Comparison of ENCODE assay signal across 12 cellular contexts in the genomic region with DNA sequence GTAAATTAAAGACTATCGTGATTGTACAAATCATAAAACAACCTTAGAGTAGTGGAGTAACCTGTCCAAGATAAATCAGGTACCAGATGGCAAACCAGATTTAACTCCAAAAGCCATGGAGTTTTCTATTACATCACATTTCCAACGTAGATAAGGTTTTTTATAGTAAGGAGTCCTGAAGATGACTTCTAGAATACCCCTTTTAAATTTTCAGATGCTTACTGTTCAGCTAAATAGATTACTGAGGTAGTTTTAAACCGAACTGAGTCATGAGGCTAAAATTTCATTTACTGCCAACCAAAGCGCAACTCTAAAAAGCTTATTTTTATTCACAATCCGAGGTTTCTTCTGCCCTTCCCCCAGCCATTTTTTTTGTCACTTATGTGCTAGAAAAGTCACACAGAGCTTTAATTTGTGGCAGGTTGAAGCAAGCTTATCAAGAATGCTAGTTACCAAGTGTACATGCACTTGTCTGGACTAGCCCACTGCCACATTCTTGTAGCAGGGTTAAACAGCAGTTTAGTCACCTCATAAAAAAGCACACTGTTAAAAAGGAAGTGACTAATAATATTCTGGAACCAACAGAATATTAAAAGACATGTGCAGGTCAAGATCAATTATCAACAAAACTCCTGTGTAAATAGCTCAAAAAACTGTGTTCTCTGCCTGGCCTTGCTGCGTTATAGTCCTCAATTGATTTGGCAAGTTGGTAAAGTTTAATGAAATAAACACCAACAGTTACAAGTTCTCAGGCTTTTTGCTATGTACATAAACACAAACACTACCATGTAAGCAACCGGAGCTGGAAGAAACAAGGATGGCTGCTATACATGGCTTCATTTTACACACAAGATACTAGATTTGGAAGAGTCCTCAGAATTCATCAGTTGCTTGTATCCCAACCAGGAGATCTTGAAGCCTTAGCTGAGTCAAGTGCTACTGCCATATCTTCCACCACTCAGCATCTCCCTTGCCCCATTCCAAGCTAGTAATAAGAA.
A peak's percentile ranks its signal among the peaks of the same experiment; 100 is the strongest.
DNase-seq lines count a peak whose midpoint lies in the region; ATAC-seq and TF ChIP-seq lines count a peak whose summit lies in the region.
"Had no signal": no experiment of that assay in that cellular context is flagged by ENCODE, and none has a peak within 500 bp of the region (broad histone marks: within the 10 kb centered on the region; RNA-seq: fewer than 3 reads in every experiment).

No MANE protein-coding gene starts in this region.

- H2AFZ ChIP-seq in OCI-LY7 (ENCODE audit: low read length): no peak overlapping the region

- no peak for ATAC-seq in mucosa of descending colon
- ATAC-seq in GM19452 (IDR thresholded peaks at IDR 0.05; ENCODE audit: unreplicated experiment): no peak
- ATAC-seq: HepG2, left cardiac atrium had no signal

- no peaks in the 10 kb centered on the region for H4K20me1 ChIP-seq in OCI-LY7 (ENCODE audit: insufficient read depth, low read length)

- H3K4me1 Mint-ChIP-seq in activated naive CD4-positive, alpha-beta T cell treated with anti-CD3 and anti-CD28 coated beads for 36 hours (ENCODE audit: low read depth): no peaks in the 10 kb centered on the region
- H3K4me1 Mint-ChIP-seq: B cell had no signal

- 37 to 52% methylated on average over 7 of the region's 7 CpGs for WGBS in esophagus squamous epithelium, 2 donors
- 75 to 79% methylated on average over 7 of the region's 7 CpGs for WGBS in tibial nerve, 2 donors

- no peaks in the 10 kb centered on the region for H3K9me3 ChIP-seq in esophagus squamous epithelium
- H3K9me3 ChIP-seq in OCI-LY7 (ENCODE audit: low read length): no peaks in the 10 kb centered on the region
- no peaks in the 10 kb centered on the region for H3K9me3 ChIP-seq in mucosa of descending colon
- H3K9me3 ChIP-seq in tibial nerve: no peaks in the 10 kb centered on the region

- BruUV-seq in OCI-LY7 (replicated peaks; lab: Mats Ljungman, UMichigan): no TSS peak

- TF ChIP-seq POLR2A in esophagus squamous epithelium (IDR thresholded peaks at IDR 0.05): no peak
- TF ChIP-seq POLR2A in tibial nerve (IDR thresholded peaks at IDR 0.05): no peak

- no peaks in the 10 kb centered on the region for H3K27me3 ChIP-seq in esophagus squamous epithelium
- H3K27me3 ChIP-seq in tibial nerve: no peaks in the 10 kb centered on the region

- peak overlapping the region; percentile 22 for H3K27ac Mint-ChIP-seq in activated naive CD4-positive, alpha-beta T cell treated with anti-CD3 and anti-CD28 coated beads for 36 hours
- H3K27ac Mint-ChIP-seq: activated naive CD8-positive, alpha-beta T cell treated with anti-CD3 and anti-CD28 coated beads, Interleukin-2, amount 10 ng/mL, durations not matched to agents 7 days and 5 days; B cell had no signal

- CTCF ChIA-PET in activated naive CD4-positive, alpha-beta T cell treated with anti-CD3 and anti-CD28 coated beads for 36 hours (lab: Charles Lee): interaction anchor here (0.9 to 1.0 kb wide), 2 partner anchors 18 to 589 kb away, joined by 4 read pairs; no protein-coding TSS in a partner anchor
- CTCF ChIA-PET in OCI-LY7 (lab: Charles Lee; ENCODE audit: unreplicated experiment): no interaction called here

- H3K4me3 Mint-ChIP-seq in activated naive CD4-positive, alpha-beta T cell treated with anti-CD3 and anti-CD28 coated beads for 36 hours: no peak overlapping the region
- H3K4me3 Mint-ChIP-seq: activated naive CD8-positive, alpha-beta T cell treated with anti-CD3 and anti-CD28 coated beads, Interleukin-2, amount 10 ng/mL, durations not matched to agents 7 days and 5 days; B cell had no signal

- no peaks in the 10 kb centered on the region for H3K9me3 Mint-ChIP-seq in activated naive CD4-positive, alpha-beta T cell treated with anti-CD3 and anti-CD28 coated beads for 36 hours
- H3K9me3 Mint-ChIP-seq: activated naive CD8-positive, alpha-beta T cell treated with anti-CD3 and anti-CD28 coated beads, Interleukin-2, amount 10 ng/mL, durations not matched to agents 7 days and 5 days had no signal

- TF ChIP-seq EP300 in tibial nerve (IDR thresholded peaks at IDR 0.05): no peak

- H3K4me1 ChIP-seq in esophagus squamous epithelium (peaks cover 0 to 40% (median 4%) of the 10 kb centered on the region in 3 donors), OCI-LY7 (ENCODE audit: insufficient read depth, low read length, poor library complexity, severe bottlenecking) (no peaks in the 10 kb centered on the region), mucosa of descending colon (ENCODE audit: low read depth) (no peaks in the 10 kb centered on the region), tibial nerve (no peaks in the 10 kb centered on the region)

- no peaks in the 10 kb centered on the region for H3K27me3 Mint-ChIP-seq in activated naive CD4-positive, alpha-beta T cell treated with anti-CD3 and anti-CD28 coated beads for 36 hours (ENCODE audit: low read depth)
- H3K27me3 Mint-ChIP-seq: activated naive CD8-positive, alpha-beta T cell treated with anti-CD3 and anti-CD28 coated beads, Interleukin-2, amount 10 ng/mL, durations not matched to agents 7 days and 5 days; B cell had no signal

- POLR2A ChIA-PET in OCI-LY7 (lab: Charles Lee): no interaction called here

- peak overlapping the region in 1 of 4 donors; percentile 8 for H3K4me3 ChIP-seq in esophagus squamous epithelium
- H3K4me3 ChIP-seq in OCI-LY7 (ENCODE audit: low read depth, low read length, poor library complexity, severe bottlenecking): no peak overlapping the region
- no peak overlapping the region for H3K4me3 ChIP-seq in mucosa of descending colon
- no peak overlapping the region for H3K4me3 ChIP-seq in tibial nerve

- H3K4me2 ChIP-seq in OCI-LY7 (ENCODE audit: low read length): no peak overlapping the region

- TF ChIP-seq CTCF in esophagus squamous epithelium (IDR thresholded peaks at IDR 0.05) (no peak), OCI-LY7 (conservative IDR thresholded peaks at IDR 0.05; ENCODE audit: low read length) (no peak), mucosa of descending colon (IDR thresholded peaks at IDR 0.05) (no peak), tibial nerve (IDR thresholded peaks at IDR 0.05) (no peak)

- intact Hi-C loops in activated naive CD4-positive, alpha-beta T cell treated with anti-CD3 and anti-CD28 coated beads for 36 hours (cut with micrococcal nuclease): loop anchor here (5.0 kb wide), 1 partner anchor 176 kb away; no protein-coding TSS in a partner anchor
- intact Hi-C loops in esophagus squamous epithelium (cut with DNase I): no loop called here
- intact Hi-C loops in OCI-LY7 (cut with micrococcal nuclease; ENCODE audit: unreplicated experiment): no loop called here
- intact Hi-C loops in mucosa of descending colon (cut with DNase I, micrococcal nuclease): no loop called here

- H3K36me3 Mint-ChIP-seq in activated naive CD4-positive, alpha-beta T cell treated with anti-CD3 and anti-CD28 coated beads for 36 hours (ENCODE audit: low read depth): peaks cover 2% of the 10 kb centered on the region

- DNase-seq in activated naive CD4-positive, alpha-beta T cell treated with anti-CD3 and anti-CD28 coated beads for 36 hours: no peak
- DNase-seq in activated naive CD4-positive, alpha-beta T cell (lab: John Stamatoyannopoulos, UW): no peak
- peak; percentile 29 for DNase-seq in NCI-H2196 treated with DMSO at 0.1 percent for 48 hours (lab: John Stamatoyannopoulos, UW; ENCODE audit: unreplicated experiment)
- no peak for DNase-seq in esophagus squamous epithelium (lab: John Stamatoyannopoulos, UW)
- no peak for DNase-seq in OCI-LY7 (ENCODE audit: low spot score)
- DNase-seq in mucosa of descending colon: no peak
- no peak for DNase-seq in tibial nerve (ENCODE audit: low spot score in 2 of 2)
- DNase-seq: activated naive CD8-positive, alpha-beta T cell treated with anti-CD3 and anti-CD28 coated beads, Interleukin-2, amount 10 ng/mL, durations not matched to agents 7 days and 5 days; left cardiac atrium had no signal

- H3K79me2 ChIP-seq in OCI-LY7 (ENCODE audit: insufficient read depth, low read depth, low read length): no peaks in the 10 kb centered on the region

- H3K27ac ChIP-seq in esophagus squamous epithelium: peak overlapping the region; percentile 19 to 81 (median 77)
- H3K27ac ChIP-seq in OCI-LY7 (ENCODE audit: low read depth, low read length, poor library complexity, severe bottlenecking): no peak overlapping the region
- H3K27ac ChIP-seq in tibial nerve: no peak overlapping the region

- H3K36me3 ChIP-seq in esophagus squamous epithelium (no peaks in the 10 kb centered on the region), OCI-LY7 (ENCODE audit: insufficient read depth, low read length) (no peaks in the 10 kb centered on the region), mucosa of descending colon (ENCODE audit: low read depth) (no peaks in the 10 kb centered on the region), tibial nerve (no peaks in the 10 kb centered on the region)

- H3K9me2 ChIP-seq in OCI-LY7 (ENCODE audit: insufficient read depth, low read length): no peaks in the 10 kb centered on the region

Comparison
In these comparisons a context has a peak if more than half of its experiments do, and no peak if none do; other contexts are left out.
1. H3K27ac ChIP-seq: peak in esophagus squamous epithelium (4 of 4); none in OCI-LY7 (single experiment) and tibial nerve (0 of 4).